Comparison of ENCODE assay signal across 8 cellular contexts in genomic region chr14:22986508-22987054, GRCh38. TPM values are rescaled to one million over a fixed set of nuclear protein-coding genes. Genes with fewer than 3 reads are reported as not detected.
DNase-seq lines count a peak whose midpoint lies in the region; ATAC-seq, FAIRE-seq and TF ChIP-seq lines count a peak whose summit lies in the region.

No MANE protein-coding gene starts in this region.

- no peak overlapping the region for H2AFZ ChIP-seq in mammary epithelial cell (ENCODE audit: low read depth, low read length)

- intact Hi-C loops in activated B cell treated with CpG ODN at 0.5 μM for 24 hours (cut with micrococcal nuclease) (loop anchor here (1.0 kb wide), 2 partner anchors 49 to 72 kb away; no protein-coding TSS in a partner anchor), mammary epithelial cell (cut with micrococcal nuclease) (loop anchor here (1.0 to 10.0 kb wide), 4 partner anchors 66 to 198 kb away; partner anchors contain the start of gene SLC7A8), kidney (cut with DNase I) (loop anchor here (5.0 kb wide), 1 partner anchor 71 kb away; the partner anchor contains the start of gene CDH24)

- FAIRE-seq in kidney (lab: Jason Lieb, UNC): no peak

- POLR2A ChIA-PET in CD8-positive, alpha-beta memory T cell (lab: Charles Lee): interaction anchor here (1.1 to 1.4 kb wide), 3 partner anchors 8 to 71 kb away, joined by 4 to 14 read pairs (median 6); no protein-coding TSS in a partner anchor
- POLR2A ChIA-PET in activated B cell treated with CpG ODN at 0.5 μM for 24 hours (lab: Charles Lee): interaction anchor here (0.6 to 3.3 kb wide), 5 partner anchors 8 to 416 kb away, joined by 3 to 26 read pairs (median 5); partner anchors contain the start of genes ACIN1 and CDH24

- WGBS in mammary epithelial cell (ENCODE audit: low coverage, missing lambda C conversion rate): 19% methylated on average over 5 of the region's 5 CpGs

- BruUV-seq in mammary epithelial cell (replicated peaks; lab: Mats Ljungman, UMichigan): no TSS peak

- in situ Hi-C loops in mammary epithelial cell (cut with MboI; ENCODE audit: low sequenced_read_pairs in 2 of 2): loop anchor here in 1 of 2 donors (5.0 kb wide), 1 partner anchor 66 kb away; no protein-coding TSS in a partner anchor

- no peak overlapping the region for H3K27ac ChIP-seq in CD8-positive, alpha-beta memory T cell (ENCODE audit: low read depth, low read length)
- H3K27ac ChIP-seq in mammary epithelial cell (ENCODE audit: insufficient read depth, low read depth, low read length) (no peak overlapping the region), kidney (ENCODE audit: low read depth in 2 of 2, low read length in 2 of 2) (no peak overlapping the region)

- peak; percentile 75 to 89 (median 79) for DNase-seq in CD8-positive, alpha-beta memory T cell
- peak; percentile 67 for DNase-seq in NCI-H345 treated with DMSO at 0.1 percent for 48 hours (lab: John Stamatoyannopoulos, UW; ENCODE audit: unreplicated experiment)
- peak; percentile 70 for DNase-seq in activated B cell treated with CpG ODN at 0.5 μM for 24 hours
- DNase-seq in mammary epithelial cell: peak; percentile 70
- DNase-seq in kidney: peak; percentile 90
- peak; percentile 92 to 94 for DNase-seq in stimulated activated CD4-positive, alpha-beta T cell treated with anti-CD3 and anti-CD28 coated beads, Interleukin-2, amount 100 ng/mL, for 24 hours

- H3K4me2 ChIP-seq in mammary epithelial cell (ENCODE audit: insufficient read depth, low read depth, low read length): no peak overlapping the region

- H3K79me2 ChIP-seq in mammary epithelial cell (ENCODE audit: insufficient read depth, low read length): peaks cover 30% of the 10 kb centered on the region

- H3K27ac Mint-ChIP-seq in CD8-positive, alpha-beta memory T cell: peak overlapping the region in 2 of 8 donors; percentile 12 to 29
- no peak overlapping the region for H3K27ac Mint-ChIP-seq in activated B cell treated with CpG ODN at 0.5 μM for 24 hours

- TF ChIP-seq CTCF in activated B cell treated with CpG ODN at 0.5 μM for 24 hours (IDR thresholded peaks at IDR 0.05) (peak; percentile 91), mammary epithelial cell (conservative IDR thresholded peaks at IDR 0.05 in 1 of 2, IDR thresholded peaks at IDR 0.05 in 1 of 2; ENCODE audit: extremely low read depth in 1 of 2, insufficient read depth in 1 of 2, low read depth in 1 of 2, low read length in 2 of 2) (peak; percentile 92 to 93), kidney (IDR thresholded peaks at IDR 0.05; ENCODE audit: borderline replicate concordance, extremely low read depth, insufficient read depth) (peak; percentile 98)

- no peaks in the 10 kb centered on the region for H3K9me3 Mint-ChIP-seq in CD8-positive, alpha-beta memory T cell
- no peaks in the 10 kb centered on the region for H3K9me3 Mint-ChIP-seq in activated B cell treated with CpG ODN at 0.5 μM for 24 hours

- no peaks in the 10 kb centered on the region for H3K9me3 ChIP-seq in CD8-positive, alpha-beta memory T cell (ENCODE audit: low read length)
- H3K9me3 ChIP-seq in mammary epithelial cell (replicated peaks; ENCODE audit: insufficient read depth, low read length): no peaks in the 10 kb centered on the region
- H3K9me3 ChIP-seq in kidney (ENCODE audit: control insufficient read depth in 1 of 2, low read length in 2 of 2): no peaks in the 10 kb centered on the region

- H3K36me3 Mint-ChIP-seq in CD8-positive, alpha-beta memory T cell: peaks cover 0 to 24% (median 0%) of the 10 kb centered on the region in 3 donors
- H3K36me3 Mint-ChIP-seq in activated B cell treated with CpG ODN at 0.5 μM for 24 hours (ENCODE audit: low read depth): peaks cover 28% of the 10 kb centered on the region

- H4K20me1 ChIP-seq in mammary epithelial cell (ENCODE audit: insufficient read depth, low read length): no peaks in the 10 kb centered on the region

- CTCF ChIA-PET in CD8-positive, alpha-beta memory T cell (lab: Charles Lee): interaction anchor here (0.6 to 27.9 kb wide), 46 partner anchors 10 to 416 kb away, joined by 3 to 732 read pairs (median 4); partner anchors contain the start of genes ABHD4, ACIN1, C14orf119 and CDH24
- CTCF ChIA-PET in activated B cell treated with CpG ODN at 0.5 μM for 24 hours (lab: Charles Lee) (interaction anchor here (0.6 to 9.7 kb wide), 43 partner anchors 9 to 759 kb away, joined by 3 to 284 read pairs (median 5); partner anchors contain the start of genes ACIN1, C14orf119, CDH24 and HAUS4), mammary epithelial cell (lab: Charles Lee; ENCODE audit: low non-redundant PET) (interaction anchor here (0.5 to 1.6 kb wide), 14 partner anchors 8 to 533 kb away, joined by 3 to 12 read pairs (median 6); partner anchors contain the start of genes ACIN1, C14orf119, HAUS4 and PRMT5)

- H3K4me1 ChIP-seq in CD8-positive, alpha-beta memory T cell (ENCODE audit: insufficient read depth, low read length): peaks cover 7% of the 10 kb centered on the region
- no peaks in the 10 kb centered on the region for H3K4me1 ChIP-seq in mammary epithelial cell (ENCODE audit: insufficient read depth, low read length)
- peaks cover 0 to 4% of the 10 kb centered on the region in 2 donors for H3K4me1 ChIP-seq in kidney (ENCODE audit: control insufficient read depth in 1 of 2, insufficient read depth in 1 of 2, low read depth in 1 of 2, low read length in 2 of 2)

- peak; percentile 69 for ATAC-seq in HG02759 (IDR thresholded peaks at IDR 0.05; ENCODE audit: unreplicated experiment)
- peak; percentile 62 for ATAC-seq in activated B cell treated with CpG ODN at 0.5 μM for 24 hours (ENCODE audit: low read depth)
- ATAC-seq in HG03025 (IDR thresholded peaks at IDR 0.05; ENCODE audit: low FRiP score, unreplicated experiment): no peak

- dilution Hi-C loops in mammary epithelial cell (cut with HindIII; ENCODE audit: low sequenced_read_pairs): loop anchor here (10.0 to 25.0 kb wide), 2 partner anchors 58 to 201 kb away; partner anchors contain the start of genes PSMB11 and SLC7A8

- H3K36me3 ChIP-seq in CD8-positive, alpha-beta memory T cell (ENCODE audit: insufficient read depth, low read length): no peaks in the 10 kb centered on the region
- H3K36me3 ChIP-seq in mammary epithelial cell (ENCODE audit: insufficient read depth, low read length) (no peaks in the 10 kb centered on the region), kidney (ENCODE audit: control insufficient read depth in 1 of 2, insufficient read depth in 2 of 2, low read length in 2 of 2) (peaks cover 0 to 4% of the 10 kb centered on the region in 2 donors)

- H3K4me3 Mint-ChIP-seq in CD8-positive, alpha-beta memory T cell: peak overlapping the region in 1 of 7 donors; percentile 60
- no peak overlapping the region for H3K4me3 Mint-ChIP-seq in activated B cell treated with CpG ODN at 0.5 μM for 24 hours

- H3K27me3 Mint-ChIP-seq in CD8-positive, alpha-beta memory T cell: no peaks in the 10 kb centered on the region
- H3K27me3 Mint-ChIP-seq in activated B cell treated with CpG ODN at 0.5 μM for 24 hours: no peaks in the 10 kb centered on the region

- no peak overlapping the region for H3K4me3 ChIP-seq in CD8-positive, alpha-beta memory T cell (ENCODE audit: low read length)
- H3K4me3 ChIP-seq in mammary epithelial cell (replicated peaks in 1 of 3; ENCODE audit: insufficient read depth in 1 of 3, low read depth in 2 of 3, low read length in 3 of 3): no peak overlapping the region
- H3K4me3 ChIP-seq in kidney (ENCODE audit: low read length in 2 of 2): no peak overlapping the region

- no peaks in the 10 kb centered on the region for H3K27me3 ChIP-seq in CD8-positive, alpha-beta memory T cell (ENCODE audit: insufficient read depth, low read length, poor library complexity, severe bottlenecking)
- H3K27me3 ChIP-seq in mammary epithelial cell (ENCODE audit: insufficient read depth, low read length): no peaks in the 10 kb centered on the region

- H3K9ac ChIP-seq in mammary epithelial cell (ENCODE audit: insufficient read depth, low read length) (no peak overlapping the region), kidney (ENCODE audit: low read length in 2 of 2) (peak overlapping the region in 1 of 2 donors; percentile 17)

- no peaks in the 10 kb centered on the region for H3K4me1 Mint-ChIP-seq in CD8-positive, alpha-beta memory T cell
- H3K4me1 Mint-ChIP-seq in activated B cell treated with CpG ODN at 0.5 μM for 24 hours: no peaks in the 10 kb centered on the region

RNA-seq across cellular contexts. Expression of gene AJUBA, which starts 4.2 kb away (rescaled TPM):
- total RNA-seq in CD8-positive, alpha-beta memory T cell: 1 to 10 TPM in 1 of 2 experiments, under 1 TPM in 1; 0.90 to 1.2 TPM
- polyA plus RNA-seq in CD8-positive, alpha-beta memory T cell: 0.64 TPM
- total RNA-seq in activated B cell treated with CpG ODN at 0.5 μM for 24 hours (0.29 and 0.67 TPM in 2 replicates), mammary epithelial cell (100 to 1,000 TPM; 234 to 275 TPM), kidney (28.5 TPM)
- polyA plus RNA-seq in mammary epithelial cell (88.5 TPM), kidney (ENCODE audit: insufficient read depth, low read depth, low replicate concordance) (14.6 TPM)
- 247 TPM for polyA minus RNA-seq in mammary epithelial cell

RNA-seq across cellular contexts. Expression of gene C14orf93, which starts 23.4 kb away (rescaled TPM):
- total RNA-seq in CD8-positive, alpha-beta memory T cell: 1 to 10 TPM; 7.5 to 8.3 TPM
- 5.8 TPM for polyA plus RNA-seq in CD8-positive, alpha-beta memory T cell
- 13.5 and 14.0 TPM in 2 replicates for total RNA-seq in activated B cell treated with CpG ODN at 0.5 μM for 24 hours
- 1 to 10 TPM; 3.6 to 6.7 TPM for total RNA-seq in mammary epithelial cell
- polyA plus RNA-seq in mammary epithelial cell: 6.7 TPM
- polyA minus RNA-seq in mammary epithelial cell: not detected
- 9.5 TPM for total RNA-seq in kidney
- 9.6 TPM for polyA plus RNA-seq in kidney (ENCODE audit: insufficient read depth, low read depth, low replicate concordance)

RNA-seq across cellular contexts. Expression of gene HAUS4, which starts 29.7 kb away (rescaled TPM):
- 10 to 100 TPM; 43.3 to 48.3 TPM for total RNA-seq in CD8-positive, alpha-beta memory T cell
- 24.6 TPM for polyA plus RNA-seq in CD8-positive, alpha-beta memory T cell
- total RNA-seq in activated B cell treated with CpG ODN at 0.5 μM for 24 hours (28.4 and 33.2 TPM in 2 replicates), mammary epithelial cell (10 to 100 TPM; 32.0 to 35.0 TPM), kidney (38.1 TPM)
- polyA plus RNA-seq in mammary epithelial cell (29.9 TPM), kidney (ENCODE audit: insufficient read depth, low read depth, low replicate concordance) (35.8 TPM)
- polyA minus RNA-seq in mammary epithelial cell: 33.4 TPM

RNA-seq across cellular contexts. Expression of gene PSMB5, which starts 48.1 kb away (rescaled TPM):
- 100 to 1,000 TPM; 186 to 198 TPM for total RNA-seq in CD8-positive, alpha-beta memory T cell
- 37.1 TPM for polyA plus RNA-seq in CD8-positive, alpha-beta memory T cell
- total RNA-seq in activated B cell treated with CpG ODN at 0.5 μM for 24 hours (53.3 and 67.5 TPM in 2 replicates), mammary epithelial cell (100 to 1,000 TPM; 145 to 152 TPM), kidney (87.1 TPM)
- polyA plus RNA-seq in mammary epithelial cell (332 TPM), kidney (ENCODE audit: insufficient read depth, low read depth, low replicate concordance) (190 TPM)
- 194 TPM for polyA minus RNA-seq in mammary epithelial cell

RNA-seq across cellular contexts. Expression of gene PSMB11, which starts 55.4 kb away (rescaled TPM):
- not detected for total RNA-seq in CD8-positive, alpha-beta memory T cell
- not detected for polyA plus RNA-seq in CD8-positive, alpha-beta memory T cell
- not detected in 2 replicates for total RNA-seq in activated B cell treated with CpG ODN at 0.5 μM for 24 hours
- total RNA-seq in mammary epithelial cell: not detected
- not detected for polyA plus RNA-seq in mammary epithelial cell
- polyA minus RNA-seq in mammary epithelial cell: not detected
- not detected for total RNA-seq in kidney
- not detected for polyA plus RNA-seq in kidney (ENCODE audit: insufficient read depth, low read depth, low replicate concordance)

Comparison
In these comparisons a context has a peak if more than half of its experiments do, and no peak if none do; other contexts are left out.
1. RNA of gene AJUBA, which starts 4.2 kb away (total RNA-seq): 234 to 275 TPM in mammary epithelial cell and 28.5 TPM in kidney (single experiment); 0.90 to 1.2 TPM in CD8-positive, alpha-beta memory T cell and 0.29 to 0.67 TPM in activated B cell treated with CpG ODN at 0.5 μM for 24 hours; every median in the first group is over 10 times any median in the second.
2. Peak in every context shown above with its lines, with median percentiles within 50 percentile points of each other: DNase-seq and CTCF ChIP-seq.